Comparison of ENCODE assay signal across 1 cellular context in genomic region chr1:16677552-16678423, GRCh38.
A peak's percentile ranks its signal among the peaks of the same experiment; 100 is the strongest.
TF ChIP-seq lines count a peak whose summit lies in the region.

No MANE protein-coding gene starts in this region.

TF ChIP-seq in K562, 482 proteins besides CTCF, POLR2A, EP300 and RAD21 (continued from another document and continues in another):
- TF ChIP-seq VEZF1 (CRISPR knock-in tag; IDR thresholded peaks at IDR 0.05) (no peak), CAMTA2 (CRISPR knock-in tag; conservative IDR thresholded peaks at IDR 0.05) (no peak), E2F1 (CRISPR knock-in tag; IDR thresholded peaks at IDR 0.05) (0 out of 2 replicates have a peak, but pooled peaks have one; percentile 27), REST (CRISPR knock-in tag; IDR thresholded peaks at IDR 0.05; ENCODE audit: low read depth) (no peak), POLR2AphosphoS2 (IDR thresholded peaks at IDR 0.05; ENCODE audit: low read length) (no peak), TCF7 (IDR thresholded peaks at IDR 0.05; ENCODE audit: borderline replicate concordance) (no peak; the same call in 1 of the 2 replicates), SIN3B (IDR thresholded peaks at IDR 0.05; ENCODE audit: low read depth) (no peak), MTA2 (IDR thresholded peaks at IDR 0.05; ENCODE audit: low read depth) (no peak), HDAC8 (tag; IDR thresholded peaks at IDR 0.05) (no peak), ZNF551 (CRISPR knock-in tag; IDR thresholded peaks at IDR 0.05) (no peak), CREB5 (CRISPR knock-in tag; IDR thresholded peaks at IDR 0.05) (no peak), ZFP36 (IDR thresholded peaks at IDR 0.05; ENCODE audit: low read depth, low read length, partially characterized antibody) (peak; percentile 43), RAD51 (IDR thresholded peaks at IDR 0.05; ENCODE audit: borderline replicate concordance, low read depth) (no peak), COPS2 (conservative IDR thresholded peaks at IDR 0.05) (no peak), E2F5 (CRISPR knock-in tag; IDR thresholded peaks at IDR 0.05) (no peak), GATAD2B (IDR thresholded peaks at IDR 0.05; ENCODE audit: borderline replicate concordance) (0 out of 2 replicates have a peak, but pooled peaks have one; percentile 9), ID3 (CRISPR knock-in tag; IDR thresholded peaks at IDR 0.05) (no peak), ID3 (tag; IDR thresholded peaks at IDR 0.05) (no peak), ZNF518B (CRISPR knock-in tag; IDR thresholded peaks at IDR 0.05) (peak; percentile 75; the same call in 1 of the 2 replicates), RNF2 (IDR thresholded peaks at IDR 0.05) (peak; percentile 67), BRD9 (IDR thresholded peaks at IDR 0.05; ENCODE audit: low read depth, partially characterized antibody) (peak; percentile 98), PHB2 (IDR thresholded peaks at IDR 0.05; ENCODE audit: low read depth) (no peak), ZNF277 (CRISPR knock-in tag; IDR thresholded peaks at IDR 0.05; ENCODE audit: borderline replicate concordance) (no peak), HDAC2 (IDR thresholded peaks at IDR 0.05) (no peak), HBP1 (CRISPR knock-in tag; IDR thresholded peaks at IDR 0.05) (peak; percentile 35; the same call in 1 of the 2 replicates), ZNF140 (CRISPR knock-in tag; IDR thresholded peaks at IDR 0.05) (no peak), ZFPM2 (CRISPR knock-in tag; IDR thresholded peaks at IDR 0.05) (no peak), ZNF23 (CRISPR knock-in tag; IDR thresholded peaks at IDR 0.05) (no peak), STAT5B (CRISPR knock-in tag; IDR thresholded peaks at IDR 0.05) (no peak), SREBF2 (CRISPR knock-in tag; IDR thresholded peaks at IDR 0.05) (no peak), TAF15 (IDR thresholded peaks at IDR 0.05; ENCODE audit: low read depth, low read length) (no peak), PKNOX1 (IDR thresholded peaks at IDR 0.05) (no peak), ZNF57 (CRISPR knock-in tag; IDR thresholded peaks at IDR 0.05) (no peak), TSHZ1 (CRISPR knock-in tag; IDR thresholded peaks at IDR 0.05) (no peak), CREB3 (tag; conservative IDR thresholded peaks at IDR 0.05; ENCODE audit: low read depth) (no peak)
